Comparison of ENCODE assay signal across 8 cellular contexts in the genomic region with DNA sequence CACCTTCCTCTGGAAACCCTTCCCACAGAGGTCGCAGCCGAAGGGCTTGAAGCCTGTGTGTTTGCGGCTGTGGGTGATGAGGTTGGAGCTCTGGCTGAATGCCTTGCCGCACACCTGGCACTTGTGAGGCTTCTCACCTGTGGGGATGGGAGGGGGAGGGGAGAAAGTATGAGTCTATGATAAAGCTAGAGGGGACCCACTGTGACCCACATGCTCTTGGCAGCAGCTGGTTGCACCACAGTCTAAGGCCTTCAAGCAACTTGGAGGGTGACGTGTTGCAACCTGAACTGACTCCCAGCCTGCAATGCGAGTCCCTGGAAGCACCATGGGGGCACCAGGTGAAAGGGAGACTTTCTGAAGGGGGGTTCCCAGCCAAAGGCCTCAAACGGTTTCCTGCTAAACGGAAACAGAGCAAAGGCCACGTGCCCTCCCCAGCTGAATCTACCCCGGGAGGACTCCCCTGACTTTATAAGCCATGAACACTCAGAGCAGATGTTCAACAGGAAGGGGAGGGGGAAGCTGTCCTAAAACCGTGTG. TPM values are rescaled to one million over a fixed set of nuclear protein-coding genes. Genes with fewer than 3 reads are reported as not detected.
DNase-seq lines count a peak whose midpoint lies in the region; ATAC-seq and TF ChIP-seq lines count a peak whose summit lies in the region.

No MANE protein-coding gene starts in this region.

- peaks cover 5% of the 10 kb centered on the region for H3K4me1 Mint-ChIP-seq in MCF 10A (ENCODE audit: insufficient read depth, unreplicated experiment)
- peaks cover 6% of the 10 kb centered on the region for H3K4me1 Mint-ChIP-seq in neural progenitor cell

- H3K9me3 ChIP-seq in lower lobe of right lung (no peaks in the 10 kb centered on the region), neural progenitor cell (ENCODE audit: low read depth) (no peaks in the 10 kb centered on the region)

- H3K27me3 ChIP-seq in lower lobe of right lung (ENCODE audit: low read depth) (peaks cover 23% of the 10 kb centered on the region), neural progenitor cell (peaks cover 88% of the 10 kb centered on the region)

- no TSS peak for BruUV-seq in MCF 10A (replicated peaks; lab: Mats Ljungman, UMichigan)

- no peaks in the 10 kb centered on the region for H3K36me3 Mint-ChIP-seq in MCF 10A (ENCODE audit: insufficient read depth, unreplicated experiment)
- H3K36me3 Mint-ChIP-seq in neural progenitor cell, result peaks cover 1% of the 10 kb centered on the region

- H4K20me1 ChIP-seq in neural progenitor cell (ENCODE audit: low read depth), result no peaks in the 10 kb centered on the region

- H3K4me3 ChIP-seq in lower lobe of right lung (no peak overlapping the region), neural progenitor cell (no peak overlapping the region)

- DNase-seq in GF-D8 (lab: John Stamatoyannopoulos, UW) (peak; percentile 95), lower lobe of right lung (no peak), MCF 10A (ENCODE audit: unreplicated experiment) (no peak), neural progenitor cell (ENCODE audit: low spot score) (no peak)
- peak; percentile 72 for DNase-seq in activated CD4-positive, alpha-beta T cell treated with anti-CD3 and anti-CD28 coated beads for 48 hours

- H3K36me3 ChIP-seq in lower lobe of right lung (no peaks in the 10 kb centered on the region), neural progenitor cell (no peaks in the 10 kb centered on the region)

- no peak overlapping the region for H3K27ac Mint-ChIP-seq in MCF 10A (ENCODE audit: low read depth, unreplicated experiment)
- H3K27ac Mint-ChIP-seq in neural progenitor cell, result no peak overlapping the region

- H2AFZ ChIP-seq in neural progenitor cell (replicated peaks), result no peak overlapping the region

- POLR2A ChIA-PET in MCF 10A (lab: Yijun Ruan, JAX), result no interaction called here

- ATAC-seq in HG03108 (IDR thresholded peaks at IDR 0.05; ENCODE audit: unreplicated experiment) (peak; percentile 35), lower lobe of right lung (peak; percentile 21 to 27), GM21786 (IDR thresholded peaks at IDR 0.05; ENCODE audit: unreplicated experiment) (no peak), GM18870 (IDR thresholded peaks at IDR 0.05; ENCODE audit: unreplicated experiment) (no peak)

- H3K27ac ChIP-seq in lower lobe of right lung (no peak overlapping the region), neural progenitor cell (no peak overlapping the region)

- TF ChIP-seq CTCF in lower lobe of right lung (IDR thresholded peaks at IDR 0.05) (no peak), MCF 10A (IDR thresholded peaks at IDR 0.05; ENCODE audit: unreplicated experiment) (no peak), neural progenitor cell (IDR thresholded peaks at IDR 0.05) (no peak)

- H3K4me3 Mint-ChIP-seq in MCF 10A (ENCODE audit: unreplicated experiment) (no peak overlapping the region), neural progenitor cell (no peak overlapping the region)

- H3F3A ChIP-seq in neural progenitor cell (ENCODE audit: low read depth), result no peaks in the 10 kb centered on the region

- H3K4me2 ChIP-seq in neural progenitor cell, result no peak overlapping the region

- intact Hi-C loops in lower lobe of right lung (cut with DNase I), result no loop called here
- intact Hi-C loops in MCF 10A (cut with micrococcal nuclease), result no loop called here

- CTCF ChIA-PET in MCF 10A (lab: Yijun Ruan, JAX), result interaction anchor here (0.7 kb wide), 1 partner anchor 162 kb away, joined by 3 read pairs; no protein-coding TSS in a partner anchor

- H3K4me1 ChIP-seq in lower lobe of right lung, result peaks cover 12% of the 10 kb centered on the region
- peaks cover 11% of the 10 kb centered on the region for H3K4me1 ChIP-seq in neural progenitor cell

- no peaks in the 10 kb centered on the region for H3K27me3 Mint-ChIP-seq in MCF 10A (ENCODE audit: insufficient read depth, unreplicated experiment)
- peaks cover 36% of the 10 kb centered on the region for H3K27me3 Mint-ChIP-seq in neural progenitor cell (ENCODE audit: insufficient read depth, low read depth)

- H3K9ac ChIP-seq in neural progenitor cell, result no peak overlapping the region

- H3K79me2 ChIP-seq in neural progenitor cell (ENCODE audit: low read depth), result no peaks in the 10 kb centered on the region

- H3K9me3 Mint-ChIP-seq in MCF 10A (ENCODE audit: unreplicated experiment), result no peaks in the 10 kb centered on the region
- no peaks in the 10 kb centered on the region for H3K9me3 Mint-ChIP-seq in neural progenitor cell

RNA-seq across cellular contexts. Expression of a gene that starts 10.6 kb away (rescaled TPM):
- total RNA-seq in lower lobe of right lung (3.3 TPM), MCF 10A (2022) (0.27 TPM in 1 of 2 replicates, not detected in the other), neural progenitor cell (ENCODE audit: low replicate concordance) (0.12 TPM in 1 of 2 replicates, not detected in the other)

Comparison
In these comparisons a context has a peak if more than half of its experiments do, and no peak if none do; other contexts are left out.
1. DNase-seq: peak in GF-D8 (single experiment) and activated CD4-positive, alpha-beta T cell treated with anti-CD3 and anti-CD28 coated beads for 48 hours (single experiment); none in lower lobe of right lung (single experiment), MCF 10A (single experiment) and neural progenitor cell (single experiment).
2. ATAC-seq: peak in HG03108 (single experiment) and lower lobe of right lung (2 of 2); none in GM21786 (single experiment) and GM18870 (single experiment).